29 cellular contexts compared by ENCODE assay signal in the genomic region with DNA sequence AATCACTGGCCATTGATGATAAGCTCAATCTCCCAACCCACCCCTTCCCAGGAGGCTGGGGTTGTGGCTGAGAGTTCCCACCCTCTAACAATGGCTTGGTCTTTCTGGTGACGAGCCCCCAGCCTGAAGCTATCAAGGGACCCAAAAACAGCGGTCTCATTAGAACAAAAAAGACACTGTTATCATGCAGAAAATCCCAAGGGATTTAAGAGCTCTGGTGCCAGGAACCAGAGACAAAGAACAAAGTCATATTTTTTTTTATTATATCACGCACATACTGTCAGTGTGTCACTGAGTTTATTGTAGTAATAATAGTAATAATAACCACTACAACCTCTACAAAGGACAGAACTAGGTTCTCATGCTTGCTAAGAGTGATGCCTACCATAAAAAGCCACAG. TPM values are rescaled to one million over a fixed set of nuclear protein-coding genes. Genes with fewer than 3 reads are reported as not detected.
"Had no signal": no experiment of that assay in that cellular context is flagged by ENCODE, and none has a peak within 500 bp of the region (broad histone marks: within the 10 kb centered on the region; RNA-seq: fewer than 3 reads in every experiment).

No MANE protein-coding gene starts in this region.

- H3K4me2 ChIP-seq: neural progenitor cell had no signal

- H3K36me3 ChIP-seq: neural progenitor cell, ovary, right lobe of liver, sigmoid colon, stomach, thoracic aorta, thyroid gland, tibial nerve, upper lobe of left lung, vagina had no signal

- DNase-seq: occipital lobe; ovary; posterior cingulate gyrus; psoas muscle; right cardiac atrium; right lobe of liver; sigmoid colon; small intestine; stimulated activated CD4-positive, alpha-beta T cell treated with anti-CD3 and anti-CD28 coated beads, Interleukin-15, amount 100 ng/mL, for 24 hours; stimulated activated CD4-positive, alpha-beta T cell treated with anti-CD3 and anti-CD28 coated beads, Interleukin-2, amount 100 ng/mL, for 24 hours; stimulated activated CD4-positive, alpha-beta T cell treated with anti-CD3 and anti-CD28 coated beads, Interleukin-2, amount 100 ng/mL, for 48 hours; stimulated activated CD4-positive, alpha-beta T cell treated with anti-CD3 and anti-CD28 coated beads, Interleukin-4, amount 100 ng/mL, for 24 hours; stimulated activated naive B cell treated with anti-CD40 and anti-IgM and Interleukin-4, amounts not matched to agents 10 μg/mL and 1 μg/mL and 100 μg/mL, for 72 hours; stimulated activated naive CD4-positive, alpha-beta T cell treated with Interleukin-2 at 50 U/mL for 16 hours; stomach; thyroid gland; trophoblast cell; upper lobe of left lung had no signal

- H3K9me3 ChIP-seq: ovary, psoas muscle, right lobe of liver, sigmoid colon, stomach, thoracic aorta, thyroid gland, tibial nerve, upper lobe of left lung, vagina had no signal

- H3K27ac ChIP-seq: neural progenitor cell, ovary, parathyroid adenoma, psoas muscle, right lobe of liver, sigmoid colon, stomach, thoracic aorta, thyroid gland, tibial nerve, upper lobe of left lung, vagina had no signal

- H3K4me1 ChIP-seq: parathyroid adenoma, psoas muscle, right lobe of liver, sigmoid colon, stomach, thyroid gland, tibial nerve, upper lobe of left lung had no signal

- H3K9ac ChIP-seq: neural progenitor cell, parathyroid adenoma had no signal

- H3K4me3 ChIP-seq: neural progenitor cell, ovary, psoas muscle, right lobe of liver, sigmoid colon, stomach, thoracic aorta, thyroid gland, tibial nerve, upper lobe of left lung, vagina had no signal

- H3K27me3 ChIP-seq: neural progenitor cell, ovary, right lobe of liver, sigmoid colon, stomach, thyroid gland, tibial nerve, upper lobe of left lung, vagina had no signal

RNA-seq across cellular contexts. Expression of a gene that starts 43.9 kb away (rescaled TPM):
- total RNA-seq: occipital lobe, osteoblast, ovary, progenitor cell of endocrine pancreas, psoas muscle, right lobe of liver, sigmoid colon, skeletal muscle tissue, stomach, subcutaneous adipose tissue, thoracic aorta, tibial nerve, upper lobe of left lung, ureter, vagina had no signal
- polyA plus RNA-seq: neural cell, ovary, psoas muscle, sigmoid colon, small intestine, stomach had no signal
